ENCODE assay signal across 19 cellular contexts in genomic region chr7:75716992-75717626, GRCh38. TPM values are rescaled to one million over a fixed set of nuclear protein-coding genes. Genes with fewer than 3 reads are reported as not detected.
DNase-seq lines count a peak whose midpoint lies in the region; ATAC-seq and TF ChIP-seq lines count a peak whose summit lies in the region.
"Had no signal": no experiment of that assay in that cellular context is flagged by ENCODE, and none has a peak within 500 bp of the region (broad histone marks: within the 10 kb centered on the region; RNA-seq: fewer than 3 reads in every experiment).

No MANE protein-coding gene starts in this region.

- H3K27ac Mint-ChIP-seq in MCF 10A (ENCODE audit: low read depth, unreplicated experiment), result no peak overlapping the region
- H3K27ac Mint-ChIP-seq: activated CD4-positive, alpha-beta T cell treated with anti-CD3 and anti-CD28 coated beads, Interleukin-2, amount 10 ng/mL, durations not matched to agents 7 days and 5 days; activated T-helper 2 cell treated with anti-CD3 and anti-CD28 coated beads, Interferon-gamma antibody, Interleukin-2, Interleukin-4, amounts not matched to agents 10 μg/mL and 5 μg/mL and 100 μg/mL, durations not matched to agents 14 hours and 24 hours and 36 hours; nephron had no signal

- peaks cover 6% of the 10 kb centered on the region for H3K36me3 Mint-ChIP-seq in MCF 10A (ENCODE audit: insufficient read depth, unreplicated experiment)

- WGBS in aorta, 2 donors, result 53% methylated on average over 9 of the region's 9 CpGs

- CTCF ChIA-PET in MCF 10A (lab: Yijun Ruan, JAX), result no interaction called here

- DNase-seq in MCF 10A (ENCODE audit: unreplicated experiment) (peak; percentile 44), breast epithelium (ENCODE audit: low spot score in 2 of 2) (no peak), amniotic epithelial cell (ENCODE audit: low read depth) (peak; percentile 83), fibroblast of villous mesenchyme (ENCODE audit: low read depth) (peak; percentile 41), aorta (peak; percentile 34 to 42), NCI-H1436 (lab: John Stamatoyannopoulos, UW) (no peak)
- no peak for DNase-seq in activated CD8-positive, alpha-beta memory T cell treated with anti-CD3 and anti-CD28 coated beads, Interleukin-2, amount 50 U/mL, for 4 hours
- DNase-seq: 8988T; activated CD4-positive, alpha-beta T cell treated with anti-CD3 and anti-CD28 coated beads, Interleukin-2, amount 10 ng/mL, durations not matched to agents 7 days and 5 days; cerebellar nuclear complex; DMS53; glutamatergic neuron; KG1; left colon; NCI-H2171 had no signal

- no peaks in the 10 kb centered on the region for H3K27me3 ChIP-seq in breast epithelium
- H3K27me3 ChIP-seq in aorta (ENCODE audit: control insufficient read depth in 1 of 2, insufficient read depth in 2 of 2, low read length in 1 of 2), result no peaks in the 10 kb centered on the region
- H3K27me3 ChIP-seq: tibial nerve had no signal

- H3K4me1 ChIP-seq in breast epithelium, result no peaks in the 10 kb centered on the region
- H3K4me1 ChIP-seq in aorta (ENCODE audit: control insufficient read depth in 1 of 2, insufficient read depth in 2 of 2, low read length in 2 of 2), result peaks cover 0 to 2% of the 10 kb centered on the region in 2 donors

- no peak for ATAC-seq in aorta (ENCODE audit: low FRiP score)
- no peak for ATAC-seq in HG03025 (IDR thresholded peaks at IDR 0.05; ENCODE audit: low FRiP score, unreplicated experiment)
- ATAC-seq: left colon had no signal

- H3K36me3 ChIP-seq in breast epithelium, result no peaks in the 10 kb centered on the region
- no peaks in the 10 kb centered on the region for H3K36me3 ChIP-seq in aorta (ENCODE audit: control insufficient read depth in 1 of 2, insufficient read depth in 2 of 2, low read length in 1 of 2)

- no peak overlapping the region for H3K4me3 Mint-ChIP-seq in MCF 10A (ENCODE audit: unreplicated experiment)
- H3K4me3 Mint-ChIP-seq: activated CD4-positive, alpha-beta T cell treated with anti-CD3 and anti-CD28 coated beads, Interleukin-2, amount 10 ng/mL, durations not matched to agents 7 days and 5 days; nephron had no signal

- POLR2A ChIA-PET in MCF 10A (lab: Yijun Ruan, JAX), result interaction anchor here (0.7 to 2.0 kb wide), 2 partner anchors 11 to 16 kb away, joined by 4 read pairs; no protein-coding TSS in a partner anchor

- H3K9me3 ChIP-seq in breast epithelium (no peaks in the 10 kb centered on the region), aorta (ENCODE audit: control insufficient read depth, low read length) (no peaks in the 10 kb centered on the region)
- H3K9me3 ChIP-seq: tibial nerve had no signal

- BruUV-seq in MCF 10A (replicated peaks; lab: Mats Ljungman, UMichigan), result no TSS peak

- H3K27ac ChIP-seq in breast epithelium (no peak overlapping the region), aorta (ENCODE audit: low read depth in 1 of 2, low read length in 2 of 2) (peak overlapping the region in 1 of 2 donors; percentile 68)
- H3K27ac ChIP-seq: tibial nerve had no signal

- intact Hi-C loops in MCF 10A (cut with micrococcal nuclease) (no loop called here), breast epithelium (cut with DNase I; ENCODE audit: low total_unique reads) (no loop called here), aorta (cut with DNase I) (no loop called here)

- peaks cover 6% of the 10 kb centered on the region for H3K4me1 Mint-ChIP-seq in MCF 10A (ENCODE audit: insufficient read depth, unreplicated experiment)

- H3K4me3 ChIP-seq in breast epithelium (no peak overlapping the region), fibroblast of villous mesenchyme (ENCODE audit: low read depth, low read length) (no peak overlapping the region), aorta (ENCODE audit: low read length in 2 of 2) (no peak overlapping the region)
- H3K4me3 ChIP-seq: tibial nerve had no signal

- TF ChIP-seq POLR2A in breast epithelium (IDR thresholded peaks at IDR 0.05), result no peak

- H3K9me3 Mint-ChIP-seq in MCF 10A (ENCODE audit: unreplicated experiment), result peaks cover 8% of the 10 kb centered on the region
- H3K9me3 Mint-ChIP-seq: activated CD4-positive, alpha-beta T cell treated with anti-CD3 and anti-CD28 coated beads, Interleukin-2, amount 10 ng/mL, durations not matched to agents 7 days and 5 days; activated T-helper 2 cell treated with anti-CD3 and anti-CD28 coated beads, Interferon-gamma antibody, Interleukin-2, Interleukin-4, amounts not matched to agents 10 μg/mL and 5 μg/mL and 100 μg/mL, durations not matched to agents 14 hours and 24 hours and 36 hours; nephron had no signal

- no peaks in the 10 kb centered on the region for H3K27me3 Mint-ChIP-seq in MCF 10A (ENCODE audit: insufficient read depth, unreplicated experiment)

- TF ChIP-seq CTCF in MCF 10A (IDR thresholded peaks at IDR 0.05; ENCODE audit: unreplicated experiment), result no peak
- no peak for TF ChIP-seq CTCF in breast epithelium (IDR thresholded peaks at IDR 0.05)
- no peak for TF ChIP-seq CTCF in fibroblast of villous mesenchyme (IDR thresholded peaks at IDR 0.05; ENCODE audit: insufficient read depth, low read depth, low read length)

RNA-seq across cellular contexts. Expression of gene HIP1, which starts 21.6 kb away (rescaled TPM):
- total RNA-seq in MCF 10A (2022) (11.1 and 12.0 TPM in 2 replicates), breast epithelium (10 to 100 TPM; 20.6 to 24.6 (median 23.8) TPM), fibroblast of villous mesenchyme (21.2 and 30.9 TPM in 2 replicates), aorta (10 to 100 TPM; 56.8 to 87.9 TPM)
- 10 to 100 TPM; 10.6 to 29.7 TPM for polyA plus RNA-seq in aorta

RNA-seq across cellular contexts. Expression of gene CCL26, which starts 54.9 kb away (rescaled TPM):
- total RNA-seq in MCF 10A (2022), result not detected in 2 replicates
- total RNA-seq in breast epithelium, result 1 to 10 TPM in 1 of 3 donors, under 1 TPM in 1, not detected in 1; 0.59 to 1.3 TPM
- 0.64 and 0.86 TPM in 2 replicates for total RNA-seq in fibroblast of villous mesenchyme
- 1 to 10 TPM in 1 of 2 donors, not detected in 1; 1.9 TPM for total RNA-seq in aorta
- polyA plus RNA-seq in aorta, result 1 to 10 TPM in 1 of 2 donors, not detected in 1; 2.0 TPM
- total RNA-seq: activated CD4-positive, alpha-beta T cell treated with anti-CD3 and anti-CD28 coated beads, Interleukin-2, amount 10 ng/mL, durations not matched to agents 7 days and 5 days had no signal

Comparison
In these comparisons a context has a peak if more than half of its experiments do, and no peak if none do; other contexts are left out.
1. DNase-seq: peak in MCF 10A (single experiment), amniotic epithelial cell (single experiment), fibroblast of villous mesenchyme (single experiment) and aorta (2 of 2); none in breast epithelium (0 of 2), activated CD8-positive, alpha-beta memory T cell treated with anti-CD3 and anti-CD28 coated beads, Interleukin-2, amount 50 U/mL, for 4 hours (single experiment) and NCI-H1436 (single experiment).